12 cellular contexts compared by ENCODE assay signal in genomic region chr7:16657656-16658279, GRCh38. TPM values are rescaled to one million over a fixed set of nuclear protein-coding genes. Genes with fewer than 3 reads are reported as not detected.
DNase-seq lines count a peak whose midpoint lies in the region; ATAC-seq, FAIRE-seq and TF ChIP-seq lines count a peak whose summit lies in the region.
"Had no signal": no experiment of that assay in that cellular context is flagged by ENCODE, and none has a peak within 500 bp of the region (broad histone marks: within the 10 kb centered on the region; RNA-seq: fewer than 3 reads in every experiment).

No MANE protein-coding gene starts in this region.

- H3K9me3 Mint-ChIP-seq in HFFc6 (no peaks in the 10 kb centered on the region), WTC11 (no peaks in the 10 kb centered on the region)
- no peaks in the 10 kb centered on the region for H3K9me3 Mint-ChIP-seq in activated CD4-positive, alpha-beta T cell treated with anti-CD3 and anti-CD28 coated beads for 36 hours (ENCODE audit: low read depth)
- H3K9me3 Mint-ChIP-seq: CD4-positive, alpha-beta memory T cell had no signal

- POLR2A ChIA-PET in A549 (lab: Yijun Ruan, JAX) (interaction anchor here (1.1 to 1.3 kb wide), 2 partner anchors 10 to 12 kb away, joined by 4 to 6 read pairs; partner anchors contain the start of genes ANKMY2 and BZW2), WTC11 (lab: Charles Lee) (no interaction called here)
- POLR2A ChIA-PET in activated CD4-positive, alpha-beta T cell treated with anti-CD3 and anti-CD28 coated beads for 36 hours (lab: Charles Lee), result no interaction called here

- no peaks in the 10 kb centered on the region for H3K9me3 ChIP-seq in A549
- no peaks in the 10 kb centered on the region for H3K9me3 ChIP-seq in esophagus squamous epithelium

- CTCF ChIA-PET in A549 (lab: Yijun Ruan, JAX) (no interaction called here), WTC11 (lab: Charles Lee) (no interaction called here)
- CTCF ChIA-PET in activated CD4-positive, alpha-beta T cell treated with anti-CD3 and anti-CD28 coated beads for 36 hours (lab: Charles Lee), result interaction anchor here (0.6 to 1.4 kb wide), 2 partner anchors 9 kb away, joined by 3 to 6 read pairs; no protein-coding TSS in a partner anchor

- no peak for TF ChIP-seq EP300 in A549 (IDR thresholded peaks at IDR 0.05)

- H3K4me1 Mint-ChIP-seq in HFFc6 (ENCODE audit: low read depth), result peaks cover 61% of the 10 kb centered on the region
- peaks cover 50% of the 10 kb centered on the region for H3K4me1 Mint-ChIP-seq in WTC11
- peaks cover 42% of the 10 kb centered on the region for H3K4me1 Mint-ChIP-seq in activated CD4-positive, alpha-beta T cell treated with anti-CD3 and anti-CD28 coated beads for 36 hours

- no peaks in the 10 kb centered on the region for H3K36me3 ChIP-seq in esophagus squamous epithelium

- H3K27me3 Mint-ChIP-seq in HFFc6 (ENCODE audit: insufficient read depth), result no peaks in the 10 kb centered on the region
- H3K27me3 Mint-ChIP-seq in WTC11 (ENCODE audit: low read depth), result no peaks in the 10 kb centered on the region
- H3K27me3 Mint-ChIP-seq in activated CD4-positive, alpha-beta T cell treated with anti-CD3 and anti-CD28 coated beads for 36 hours, result no peaks in the 10 kb centered on the region
- H3K27me3 Mint-ChIP-seq: CD4-positive, alpha-beta memory T cell had no signal

- peak overlapping the region; percentile 48 for H3K4me2 ChIP-seq in A549

- H3K27ac ChIP-seq in A549, result peak overlapping the region; percentile 28 to 61; a peak in 4 of 6 replicates
- H3K27ac ChIP-seq in esophagus squamous epithelium, result no peak overlapping the region
- H3K27ac ChIP-seq: VCaP had no signal

- intact Hi-C loops in esophagus squamous epithelium (cut with DNase I), result no loop called here
- intact Hi-C loops in activated CD4-positive, alpha-beta T cell treated with anti-CD3 and anti-CD28 coated beads for 36 hours (cut with DNase I, micrococcal nuclease), result no loop called here

- no peak for TF ChIP-seq POLR2A in A549 (IDR thresholded peaks at IDR 0.05; ENCODE audit: low read length)
- TF ChIP-seq POLR2A in esophagus squamous epithelium (IDR thresholded peaks at IDR 0.05), result no peak

- no peak for FAIRE-seq in A549 (lab: Jason Lieb, UNC)

- 82% methylated on average over 4 of the region's 4 CpGs for whole genome bisulfite sequencing in A549 (ENCODE audit: missing lambda C conversion rate)
- 81 to 90% methylated on average over 4 of the region's 4 CpGs for WGBS in esophagus squamous epithelium, 2 donors

- H3K36me3 Mint-ChIP-seq in HFFc6 (ENCODE audit: low read depth) (peaks cover 13% of the 10 kb centered on the region), WTC11 (no peaks in the 10 kb centered on the region)
- H3K36me3 Mint-ChIP-seq in activated CD4-positive, alpha-beta T cell treated with anti-CD3 and anti-CD28 coated beads for 36 hours (ENCODE audit: low read depth), result peaks cover 24% of the 10 kb centered on the region

- H3K4me3 Mint-ChIP-seq in HFFc6, result peak overlapping the region; percentile 67
- H3K4me3 Mint-ChIP-seq in WTC11, result peak overlapping the region; percentile 51
- no peak overlapping the region for H3K4me3 Mint-ChIP-seq in activated CD4-positive, alpha-beta T cell treated with anti-CD3 and anti-CD28 coated beads for 36 hours
- H3K4me3 Mint-ChIP-seq: CD4-positive, alpha-beta memory T cell had no signal

- no peak for TF ChIP-seq CTCF in A549 (IDR thresholded peaks at IDR 0.05)
- peak; percentile 38 for TF ChIP-seq CTCF in HFFc6 (IDR thresholded peaks at IDR 0.05)
- no peak for TF ChIP-seq CTCF in WTC11 (IDR thresholded peaks at IDR 0.05)
- no peak for TF ChIP-seq CTCF in esophagus squamous epithelium (IDR thresholded peaks at IDR 0.05)

- DNase-seq in A549 (ENCODE audit: low read depth in 1 of 2, low spot score in 1 of 2) (peak; percentile 33 to 77), HFFc6 (peak; percentile 75), WTC11 (ENCODE audit: low spot score) (peak; percentile 39), iPS DF 19.7 (ENCODE audit: low read depth, low spot score) (peak; percentile 47), NCI-H1436 (lab: John Stamatoyannopoulos, UW) (no peak), esophagus squamous epithelium (lab: John Stamatoyannopoulos, UW) (no peak), DMS153 treated with DMSO at 0.1 percent for 48 hours (lab: John Stamatoyannopoulos, UW; ENCODE audit: unreplicated experiment) (no peak)
- no peak for DNase-seq in activated CD4-positive, alpha-beta T cell treated with anti-CD3 and anti-CD28 coated beads for 36 hours
- DNase-seq: CD4-positive, alpha-beta memory T cell; MM.1S had no signal

- no peaks in the 10 kb centered on the region for H3K27me3 ChIP-seq in esophagus squamous epithelium

- H3K4me3 ChIP-seq in A549 (no peak overlapping the region), esophagus squamous epithelium (no peak overlapping the region)
- H3K4me3 ChIP-seq: skin epidermis had no signal

- H3K27ac Mint-ChIP-seq in HFFc6, result peak overlapping the region; percentile 88
- peak overlapping the region; percentile 83 for H3K27ac Mint-ChIP-seq in WTC11
- H3K27ac Mint-ChIP-seq in activated CD4-positive, alpha-beta T cell treated with anti-CD3 and anti-CD28 coated beads for 36 hours, result no peak overlapping the region

- ATAC-seq in A549 (peak; percentile 72 to 87), WTC11 (peak; percentile 97)
- ATAC-seq in activated CD4-positive, alpha-beta T cell treated with anti-CD3 and anti-CD28 coated beads for 36 hours, result no peak

- no peak for TF ChIP-seq RAD21 in A549 (conservative IDR thresholded peaks at IDR 0.05 in 1 of 2, IDR thresholded peaks at IDR 0.05 in 1 of 2)

- H3K4me1 ChIP-seq in A549 (peaks cover 61% of the 10 kb centered on the region), esophagus squamous epithelium (peaks cover 3 to 68% (median 21%) of the 10 kb centered on the region in 3 donors)

TF ChIP-seq in A549, 52 proteins besides CTCF, POLR2A, EP300 and RAD21 (continues in another document):
- TF ChIP-seq PBX3 (IDR thresholded peaks at IDR 0.05) (no peak), GATA3 (IDR thresholded peaks at IDR 0.05; ENCODE audit: borderline replicate concordance) (0 out of 2 replicates have a peak, but pooled peaks have one; percentile 21), SREBF2 (IDR thresholded peaks at IDR 0.05) (no peak), MAX (IDR thresholded peaks at IDR 0.05) (no peak), CEBPB (IDR thresholded peaks at IDR 0.05) (peak in 1 of 2 experiments; percentile 14; a peak in 1 of 4 replicates), SMC3 (IDR thresholded peaks at IDR 0.05) (no peak)

TF ChIP-seq in WTC11, 78 proteins besides CTCF, POLR2A, EP300 and RAD21:
- no peak for TF ChIP-seq HMGA2 (CRISPR knock-in tag; IDR thresholded peaks at IDR 0.05)
- TF ChIP-seq RELA (CRISPR knock-in tag; IDR thresholded peaks at IDR 0.05; ENCODE audit: borderline replicate concordance), result no peak
- TF ChIP-seq ZNF121 (CRISPR knock-in tag; IDR thresholded peaks at IDR 0.05), result no peak
- no peak for TF ChIP-seq TEAD4 (CRISPR knock-in tag; IDR thresholded peaks at IDR 0.05)
- TF ChIP-seq USF2 (CRISPR knock-in tag; IDR thresholded peaks at IDR 0.05), result no peak
TF ChIP-seq in WTC11: peak in this region for 0.

RNA-seq across cellular contexts. Expression of gene BZW2, which starts 11.8 kb away (rescaled TPM):
- polyA plus RNA-seq in A549 (2011; rRNA removed), result 101 and 108 TPM in 2 replicates
- 74.4 and 76.6 TPM in 2 replicates for polyA plus RNA-seq in A549 (2012; cell fraction: cytosol; rRNA removed)
- polyA plus RNA-seq in A549 (2012; cell fraction: nucleus; rRNA removed), result 33.3 and 37.6 TPM in 2 replicates
- polyA plus RNA-seq in A549 (2017; fragmentation: RNase III; extraction: RNeasy Plus Mini Kit Qiagen cat#74134 plus additional on column Dnase treatment), result 72.4 to 83.4 TPM (median 76.5 TPM) in 3 replicates
- polyA minus RNA-seq in A549 (2011; rRNA and poly(A)+ RNA removed), result 51.0 and 63.8 TPM in 2 replicates
- total RNA-seq in HFFc6 (2021; fragmentation: NEBNext Ultra II Directional; extraction: Animal tissue kit (Norgen Biotek cat#: 25700)), result 100 to 1,000 TPM in 2 of 6 experiments, 10 to 100 TPM in 4; 75.8 to 104 (median 94.5) TPM
- total RNA-seq in WTC11 (2021), result 100.0 to 105 TPM (median 104 TPM) in 3 replicates
- 10 to 100 TPM; 38.2 to 79.5 (median 69.6) TPM for total RNA-seq in esophagus squamous epithelium
- total RNA-seq in activated CD4-positive, alpha-beta T cell treated with anti-CD3 and anti-CD28 coated beads for 36 hours, result 100 to 1,000 TPM; 106 to 113 TPM

RNA-seq across cellular contexts. Expression of gene ANKMY2, which starts 12.2 kb away (rescaled TPM):
- polyA plus RNA-seq in A549 (2011; rRNA removed) (24.2 and 26.1 TPM in 2 replicates), A549 (2017; fragmentation: RNase III; extraction: RNeasy Plus Mini Kit Qiagen cat#74134 plus additional on column Dnase treatment) (13.3 to 15.3 TPM (median 14.3 TPM) in 3 replicates)
- polyA plus RNA-seq in A549 (2012; cell fraction: cytosol; rRNA removed), result 7.3 and 7.4 TPM in 2 replicates
- 6.4 and 8.8 TPM in 2 replicates for polyA plus RNA-seq in A549 (2012; cell fraction: nucleus; rRNA removed)
- 12.3 and 14.6 TPM in 2 replicates for polyA minus RNA-seq in A549 (2011; rRNA and poly(A)+ RNA removed)
- 10 to 100 TPM; 21.0 to 26.2 (median 23.4) TPM for total RNA-seq in HFFc6 (2021; fragmentation: NEBNext Ultra II Directional; extraction: Animal tissue kit (Norgen Biotek cat#: 25700))
- total RNA-seq in WTC11 (2021) (12.0 to 13.6 TPM (median 13.0 TPM) in 3 replicates), esophagus squamous epithelium (10 to 100 TPM in 1 of 4 donors, 1 to 10 TPM in 3; 3.8 to 13.4 (median 7.0) TPM)
- 10 to 100 TPM in 1 of 2 experiments, 1 to 10 TPM in 1; 9.0 to 10.1 TPM for total RNA-seq in activated CD4-positive, alpha-beta T cell treated with anti-CD3 and anti-CD28 coated beads for 36 hours

Comparison
In these comparisons a context has a peak if more than half of its experiments do, and no peak if none do; other contexts are left out.
1. DNase-seq: peak in A549 (2 of 2), HFFc6 (single experiment), WTC11 (single experiment) and iPS DF 19.7 (single experiment); none in NCI-H1436 (single experiment), esophagus squamous epithelium (single experiment), DMS153 treated with DMSO at 0.1 percent for 48 hours (single experiment) and activated CD4-positive, alpha-beta T cell treated with anti-CD3 and anti-CD28 coated beads for 36 hours (single experiment).
2. H3K27ac ChIP-seq: peak in A549 (2 of 2); none in esophagus squamous epithelium (0 of 4).